In genomic region chr11:73838443-73839122, GRCh38 we compare ENCODE assay signal across 12 cellular contexts. TPM values are rescaled to one million over a fixed set of nuclear protein-coding genes. Genes with fewer than 3 reads are reported as not detected.
DNase-seq lines count a peak whose midpoint lies in the region; ATAC-seq and TF ChIP-seq lines count a peak whose summit lies in the region.
"Had no signal": no experiment of that assay in that cellular context is flagged by ENCODE, and none has a peak within 500 bp of the region (broad histone marks: within the 10 kb centered on the region; RNA-seq: fewer than 3 reads in every experiment).

No MANE protein-coding gene starts in this region.

- H3K4me3 ChIP-seq in epithelial cell of proximal tubule (ENCODE audit: low read depth, low read length) (no peak overlapping the region), left lung (no peak overlapping the region)
- H3K4me3 ChIP-seq: pancreas had no signal

- ATAC-seq in left lung = peak; percentile 35
- no peak for ATAC-seq in HG02678 (IDR thresholded peaks at IDR 0.05; ENCODE audit: unreplicated experiment)
- ATAC-seq: HepG2, Panc1 had no signal

- no peak overlapping the region for H3K4me3 Mint-ChIP-seq in activated T-cell treated with anti-CD3 and anti-CD28 coated beads, Interleukin-2, amount 50 U/mL, for 24 hours

- H3K9me3 ChIP-seq in left lung = no peaks in the 10 kb centered on the region
- H3K9me3 ChIP-seq: pancreas had no signal

- H3K36me3 ChIP-seq in left lung = peaks cover 0 to 20% of the 10 kb centered on the region in 2 donors

- H3K4me1 Mint-ChIP-seq in activated T-cell treated with anti-CD3 and anti-CD28 coated beads, Interleukin-2, amount 50 U/mL, for 24 hours (ENCODE audit: low read depth) = no peaks in the 10 kb centered on the region

- H3K27me3 ChIP-seq in left lung = no peaks in the 10 kb centered on the region
- H3K27me3 ChIP-seq: pancreas had no signal

- peaks cover 58% of the 10 kb centered on the region for H3K36me3 Mint-ChIP-seq in activated T-cell treated with anti-CD3 and anti-CD28 coated beads, Interleukin-2, amount 50 U/mL, for 24 hours (ENCODE audit: low read depth)

- DNase-seq in AG08396 (ENCODE audit: low spot score) = peak; percentile 51
- DNase-seq in NCI-H2227 (lab: John Stamatoyannopoulos, UW; ENCODE audit: unreplicated experiment) = peak; percentile 30
- peak; percentile 10 for DNase-seq in epithelial cell of proximal tubule (ENCODE audit: low read depth)
- no peak for DNase-seq in left lung
- DNase-seq in activated T-cell treated with anti-CD3 and anti-CD28 coated beads, Interleukin-2, amount 50 U/mL, for 24 hours = no peak
- DNase-seq in stimulated activated CD4-positive, alpha-beta T cell treated with anti-CD3 and anti-CD28 coated beads, Interleukin-4, amount 100 ng/mL, for 4 hours = no peak
- no peak for DNase-seq in NCI-H2029 treated with DMSO at 0.1 percent for 48 hours (lab: John Stamatoyannopoulos, UW)
- DNase-seq: pancreas, T1000 had no signal

- H3K27me3 Mint-ChIP-seq in activated T-cell treated with anti-CD3 and anti-CD28 coated beads, Interleukin-2, amount 50 U/mL, for 24 hours = no peaks in the 10 kb centered on the region

- H3K9me3 Mint-ChIP-seq in activated T-cell treated with anti-CD3 and anti-CD28 coated beads, Interleukin-2, amount 50 U/mL, for 24 hours = no peaks in the 10 kb centered on the region

- peaks cover 0 to 4% of the 10 kb centered on the region in 2 donors for H3K4me1 ChIP-seq in left lung
- H3K4me1 ChIP-seq: pancreas had no signal

- H3K27ac ChIP-seq in left lung = no peak overlapping the region
- H3K27ac ChIP-seq: pancreas had no signal

- intact Hi-C loops in left lung (cut with DNase I) = no loop called here

- no peak for TF ChIP-seq CTCF in epithelial cell of proximal tubule (conservative IDR thresholded peaks at IDR 0.05; ENCODE audit: low read depth, low read length)
- no peak for TF ChIP-seq CTCF in left lung (IDR thresholded peaks at IDR 0.05)

- H3K27ac Mint-ChIP-seq in activated T-cell treated with anti-CD3 and anti-CD28 coated beads, Interleukin-2, amount 50 U/mL, for 24 hours = no peak overlapping the region

RNA-seq across cellular contexts. Expression of gene COA4, which starts 38.1 kb away (rescaled TPM):
- total RNA-seq in epithelial cell of proximal tubule (133 and 134 TPM in 2 replicates), left lung (10 to 100 TPM; 44.0 to 66.8 TPM)

RNA-seq across cellular contexts. Expression of gene PAAF1, which starts 38.2 kb away (rescaled TPM):
- total RNA-seq in epithelial cell of proximal tubule (6.0 and 6.5 TPM in 2 replicates), left lung (10 to 100 TPM; 13.0 to 17.0 TPM)

RNA-seq across cellular contexts. Expression of gene MRPL48, which starts 50.9 kb away (rescaled TPM):
- total RNA-seq in epithelial cell of proximal tubule (49.4 and 50.5 TPM in 2 replicates), left lung (10 to 100 TPM; 28.9 to 29.1 TPM)

Comparison
In these comparisons a context has a peak if more than half of its experiments do, and no peak if none do; other contexts are left out.
1. DNase-seq: peak in AG08396 (single experiment), NCI-H2227 (single experiment) and epithelial cell of proximal tubule (single experiment); none in left lung (0 of 2), activated T-cell treated with anti-CD3 and anti-CD28 coated beads, Interleukin-2, amount 50 U/mL, for 24 hours (single experiment), stimulated activated CD4-positive, alpha-beta T cell treated with anti-CD3 and anti-CD28 coated beads, Interleukin-4, amount 100 ng/mL, for 4 hours (0 of 2) and NCI-H2029 treated with DMSO at 0.1 percent for 48 hours (single experiment).